Comparison of ENCODE assay signal across 25 cellular contexts in genomic region chr2:39762448-39762847, GRCh38.
"Had no signal": no experiment of that assay in that cellular context is flagged by ENCODE, and none has a peak within 500 bp of the region (broad histone marks: within the 10 kb centered on the region; RNA-seq: fewer than 3 reads in every experiment).

No MANE protein-coding gene starts in this region.

- DNase-seq: natural killer cell; occipital lobe; ovary; right cardiac atrium; right lobe of liver; sigmoid colon; small intestine; stimulated activated CD4-positive, alpha-beta T cell treated with anti-CD3 and anti-CD28 coated beads, Interleukin-15, amount 100 ng/mL, for 24 hours; stimulated activated CD4-positive, alpha-beta T cell treated with anti-CD3 and anti-CD28 coated beads, Interleukin-2, amount 100 ng/mL, for 24 hours; stimulated activated CD4-positive, alpha-beta T cell treated with anti-CD3 and anti-CD28 coated beads, Interleukin-2, amount 100 ng/mL, for 48 hours; stimulated activated CD4-positive, alpha-beta T cell treated with anti-CD3 and anti-CD28 coated beads, Interleukin-4, amount 100 ng/mL, for 24 hours; stimulated activated naive B cell treated with anti-CD40 and anti-IgM and Interleukin-4, amounts not matched to agents 10 μg/mL and 1 μg/mL and 100 μg/mL, for 72 hours; stimulated activated naive CD4-positive, alpha-beta T cell treated with Interleukin-2 at 50 U/mL for 16 hours; stomach; thyroid gland; trophoblast cell; upper lobe of left lung had no signal

- ATAC-seq: natural killer cell; right cardiac atrium; right lobe of liver; stimulated activated effector memory CD8-positive, alpha-beta T cell treated with anti-CD3 and anti-CD28 coated beads, Interleukin-12 subunit alpha, Interleukin-12 subunit beta, amount 100 ng/mL, for 72 hours; stimulated activated naive B cell treated with anti-CD40 and anti-IgM and Interleukin-4, amounts not matched to agents 10 μg/mL and 1 μg/mL and 100 μg/mL, for 72 hours had no signal

- H3K9ac ChIP-seq: neural progenitor cell, parathyroid adenoma had no signal

- H2AFZ ChIP-seq: neural progenitor cell, parathyroid adenoma had no signal

- H3K36me3 ChIP-seq: ovary, prostate gland had no signal

- H3K4me2 ChIP-seq: neural progenitor cell had no signal

- H3K27me3 ChIP-seq: neural progenitor cell, ovary, right lobe of liver, sigmoid colon, stomach, thyroid gland, tibial nerve, upper lobe of left lung, vagina had no signal

- H3K4me3 ChIP-seq: neural progenitor cell, ovary, prostate gland, right lobe of liver, sigmoid colon, stomach, thoracic aorta, thyroid gland, tibial nerve, upper lobe of left lung, vagina had no signal

- H3K9me3 ChIP-seq: ovary, prostate gland, right lobe of liver, sigmoid colon, stomach, thoracic aorta, thyroid gland, tibial nerve, upper lobe of left lung, vagina had no signal

- FAIRE-seq: small intestine, urothelium cell line had no signal

- H3K27ac ChIP-seq: neural progenitor cell, ovary, parathyroid adenoma, prostate gland, right lobe of liver, sigmoid colon, stomach, thoracic aorta, thyroid gland, tibial nerve, upper lobe of left lung, vagina had no signal

- H3K79me2 ChIP-seq: parathyroid adenoma had no signal

- H3K4me1 ChIP-seq: parathyroid adenoma, prostate gland, right lobe of liver, sigmoid colon, stomach, thyroid gland, tibial nerve, upper lobe of left lung had no signal
